In genomic region chr15:82093774-82094211, GRCh38 we compare ENCODE assay signal across 14 cellular contexts. TPM values are rescaled to one million over a fixed set of nuclear protein-coding genes. Genes with fewer than 3 reads are reported as not detected.
A peak's percentile ranks its signal among the peaks of the same experiment; 100 is the strongest.
DNase-seq lines count a peak whose midpoint lies in the region; ATAC-seq, FAIRE-seq and TF ChIP-seq lines count a peak whose summit lies in the region.
"Had no signal": no experiment of that assay in that cellular context is flagged by ENCODE, and none has a peak within 500 bp of the region (broad histone marks: within the 10 kb centered on the region; RNA-seq: fewer than 3 reads in every experiment).

No MANE protein-coding gene starts in this region.

- no peaks in the 10 kb centered on the region for H3K36me3 ChIP-seq in vagina
- H3K36me3 ChIP-seq: sigmoid colon had no signal

- no peak for TF ChIP-seq POLR2A in vagina (IDR thresholded peaks at IDR 0.05)
- TF ChIP-seq POLR2A in GM12892 (IDR thresholded peaks at IDR 0.05; ENCODE audit: low read depth, low read length), result no peak

- no peak for ATAC-seq in activated CD4-positive, alpha-beta T cell treated with anti-CD3 and anti-CD28 coated beads for 36 hours
- no peak for ATAC-seq in left cardiac atrium
- ATAC-seq: body of pancreas had no signal

- H3K36me3 Mint-ChIP-seq in osteocyte (ENCODE audit: unreplicated experiment), result no peaks in the 10 kb centered on the region
- H3K36me3 Mint-ChIP-seq in activated CD4-positive, alpha-beta T cell treated with anti-CD3 and anti-CD28 coated beads for 36 hours (ENCODE audit: low read depth), result no peaks in the 10 kb centered on the region

- peaks cover 5% of the 10 kb centered on the region for H3K4me1 Mint-ChIP-seq in osteocyte (ENCODE audit: unreplicated experiment)
- H3K4me1 Mint-ChIP-seq in activated CD4-positive, alpha-beta T cell treated with anti-CD3 and anti-CD28 coated beads for 36 hours, result no peaks in the 10 kb centered on the region

- no peaks in the 10 kb centered on the region for H3K4me1 ChIP-seq in vagina
- H3K4me1 ChIP-seq: body of pancreas, sigmoid colon had no signal

- DNase-seq in HCEC 1CT (peak; percentile 96), RCC 7860 (ENCODE audit: low spot score) (peak; percentile 79), dermis blood vessel endothelial cell (peak; percentile 77), osteocyte (ENCODE audit: extremely low spot score, unreplicated experiment) (no peak), vagina (ENCODE audit: extremely low spot score in 2 of 2) (no peak), left cardiac atrium (no peak), GM12892 (ENCODE audit: insufficient read length) (no peak)
- DNase-seq in activated CD4-positive, alpha-beta T cell treated with anti-CD3 and anti-CD28 coated beads for 36 hours, result no peak
- DNase-seq: body of pancreas, DMS79, head of caudate nucleus, midbrain, NCI-H1092, sigmoid colon had no signal

- CTCF ChIA-PET in activated CD4-positive, alpha-beta T cell treated with anti-CD3 and anti-CD28 coated beads for 36 hours (lab: Charles Lee), result no interaction called here

- peak overlapping the region; percentile 30 for H3K4me3 Mint-ChIP-seq in osteocyte (ENCODE audit: unreplicated experiment)
- no peak overlapping the region for H3K4me3 Mint-ChIP-seq in activated CD4-positive, alpha-beta T cell treated with anti-CD3 and anti-CD28 coated beads for 36 hours

- no peak overlapping the region for H3K4me3 ChIP-seq in vagina
- H3K4me3 ChIP-seq: body of pancreas, sigmoid colon had no signal

- no peak for TF ChIP-seq CTCF in osteocyte (IDR thresholded peaks at IDR 0.05)
- no peak for TF ChIP-seq CTCF in vagina (IDR thresholded peaks at IDR 0.05)

- intact Hi-C loops in vagina (cut with DNase I), result no loop called here
- intact Hi-C loops in activated CD4-positive, alpha-beta T cell treated with anti-CD3 and anti-CD28 coated beads for 36 hours (cut with DNase I, micrococcal nuclease), result no loop called here
- intact Hi-C loops in left cardiac atrium (cut with DNase I), result no loop called here

- peak; percentile 68 for FAIRE-seq in RCC 7860 (lab: Jason Lieb, UNC)
- FAIRE-seq in GM12892 (lab: Jason Lieb, UNC), result no peak

- peak overlapping the region; percentile 9 for H3K27ac Mint-ChIP-seq in osteocyte (ENCODE audit: unreplicated experiment)
- no peak overlapping the region for H3K27ac Mint-ChIP-seq in activated CD4-positive, alpha-beta T cell treated with anti-CD3 and anti-CD28 coated beads for 36 hours

- POLR2A ChIA-PET in activated CD4-positive, alpha-beta T cell treated with anti-CD3 and anti-CD28 coated beads for 36 hours (lab: Charles Lee), result no interaction called here

- no peaks in the 10 kb centered on the region for H3K27me3 ChIP-seq in vagina
- H3K27me3 ChIP-seq: body of pancreas, sigmoid colon had no signal

- no peak overlapping the region for H3K27ac ChIP-seq in vagina
- H3K27ac ChIP-seq: body of pancreas, sigmoid colon had no signal

- H3K9me3 Mint-ChIP-seq in osteocyte (ENCODE audit: unreplicated experiment), result no peaks in the 10 kb centered on the region
- no peaks in the 10 kb centered on the region for H3K9me3 Mint-ChIP-seq in activated CD4-positive, alpha-beta T cell treated with anti-CD3 and anti-CD28 coated beads for 36 hours (ENCODE audit: low read depth)

- H3K27me3 Mint-ChIP-seq in osteocyte (ENCODE audit: unreplicated experiment), result no peaks in the 10 kb centered on the region
- no peaks in the 10 kb centered on the region for H3K27me3 Mint-ChIP-seq in activated CD4-positive, alpha-beta T cell treated with anti-CD3 and anti-CD28 coated beads for 36 hours

- H3K9me3 ChIP-seq in vagina, result no peaks in the 10 kb centered on the region
- H3K9me3 ChIP-seq: body of pancreas, sigmoid colon had no signal

RNA-seq across cellular contexts. Expression of gene MEX3B, which starts 48.0 kb away (rescaled TPM):
- total RNA-seq in dermis blood vessel endothelial cell, result 9.7 and 11.6 TPM in 2 replicates
- total RNA-seq in osteocyte, result 22.7 and 24.5 TPM in 2 replicates
- 5.2 TPM for total RNA-seq in vagina
- 1 to 10 TPM; 1.2 to 1.3 TPM for total RNA-seq in activated CD4-positive, alpha-beta T cell treated with anti-CD3 and anti-CD28 coated beads for 36 hours
- 1 to 10 TPM; 2.0 to 2.2 TPM for total RNA-seq in left cardiac atrium
- 0.78 TPM for polyA plus RNA-seq in GM12892 (2012; ENCODE audit: missing spikeins)

Comparison
In these comparisons a context has a peak if more than half of its experiments do, and no peak if none do; other contexts are left out.
1. DNase-seq: peak in HCEC 1CT (single experiment), RCC 7860 (single experiment) and dermis blood vessel endothelial cell (single experiment); none in osteocyte (single experiment), vagina (0 of 2), activated CD4-positive, alpha-beta T cell treated with anti-CD3 and anti-CD28 coated beads for 36 hours (single experiment), left cardiac atrium (single experiment) and GM12892 (single experiment).